Comparison of ENCODE assay signal across 1 cellular context in genomic region chr7:51123322-51124021, GRCh38.
TF ChIP-seq lines count a peak whose summit lies in the region.

No MANE protein-coding gene starts in this region.

TF ChIP-seq in HCT116, 20 proteins besides CTCF, POLR2A, EP300 and RAD21 (continued from another document):
- TF ChIP-seq EZH2phosphoT487 (IDR thresholded peaks at IDR 0.05; ENCODE audit: borderline replicate concordance) (no peak), ELF1 (IDR thresholded peaks at IDR 0.05; ENCODE audit: borderline replicate concordance, low read depth) (no peak)
